Comparison of ENCODE assay signal across 19 cellular contexts in the genomic region with DNA sequence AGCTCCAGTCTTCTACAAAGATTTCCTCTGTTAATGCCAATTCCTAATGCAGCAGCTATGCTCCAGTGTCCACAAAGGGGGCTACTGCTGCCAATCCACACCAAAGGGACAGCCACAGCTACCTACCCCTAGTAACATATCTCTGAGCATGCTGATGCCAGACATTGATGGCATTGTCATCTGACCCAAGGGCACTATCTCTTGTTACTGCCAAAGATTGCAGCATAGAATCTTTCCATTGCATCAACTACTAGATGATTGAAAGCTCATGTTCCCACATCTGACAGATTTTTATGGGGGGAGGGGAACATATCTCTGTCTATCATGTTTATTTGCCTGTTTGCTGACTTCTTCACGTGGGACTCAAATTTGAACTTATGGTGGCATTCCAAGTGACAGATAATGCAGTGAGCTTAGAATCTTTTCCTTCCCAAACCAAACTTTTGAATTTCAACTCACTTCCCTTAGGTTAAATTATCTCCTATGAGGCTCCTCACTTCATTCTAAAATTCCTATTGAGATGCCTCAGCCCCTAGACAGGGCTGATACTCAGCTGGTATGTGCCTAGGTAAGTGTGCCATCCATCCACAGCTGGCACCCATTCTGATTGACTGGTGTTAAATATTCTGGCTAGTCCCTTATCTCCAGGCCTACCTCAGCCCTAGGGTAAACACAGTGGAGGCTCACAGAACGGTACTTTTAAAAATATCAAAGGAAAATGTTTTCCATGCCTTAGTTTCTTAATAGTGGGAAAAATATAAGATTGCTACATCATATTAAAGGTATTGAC.
"Had no signal": no experiment of that assay in that cellular context is flagged by ENCODE, and none has a peak within 500 bp of the region (broad histone marks: within the 10 kb centered on the region; RNA-seq: fewer than 3 reads in every experiment).

No MANE protein-coding gene starts in this region.

- H3K9me3 ChIP-seq: heart left ventricle, ovary, suprapubic skin, thyroid gland had no signal

- ATAC-seq: esophagus mucosa; heart left ventricle; natural killer cell; right cardiac atrium; stimulated activated effector memory CD8-positive, alpha-beta T cell treated with anti-CD3 and anti-CD28 coated beads, Interleukin-12 subunit alpha, Interleukin-12 subunit beta, amount 100 ng/mL, for 72 hours; stimulated activated naive CD8-positive, alpha-beta T cell treated with anti-CD3 and anti-CD28 coated beads, Interleukin-15, Interleukin-2, amounts not matched to agents 100 U/mL and 50 U/mL, for 24 hours had no signal

- H3K27me3 Mint-ChIP-seq: type B pancreatic cell had no signal

- H3K4me1 Mint-ChIP-seq: natural killer cell; stimulated activated effector memory CD8-positive, alpha-beta T cell treated with anti-CD3 and anti-CD28 coated beads, Interleukin-12 subunit alpha, Interleukin-12 subunit beta, amount 100 ng/mL, for 72 hours had no signal

- H3K27me3 ChIP-seq: heart left ventricle, neural progenitor cell, ovary, suprapubic skin, thyroid gland had no signal

- H3K36me3 Mint-ChIP-seq: natural killer cell; neural progenitor cell; stimulated activated effector memory CD8-positive, alpha-beta T cell treated with anti-CD3 and anti-CD28 coated beads, Interleukin-12 subunit alpha, Interleukin-12 subunit beta, amount 100 ng/mL, for 72 hours; type B pancreatic cell had no signal

- H3K27ac Mint-ChIP-seq: natural killer cell; neural progenitor cell; stimulated activated effector memory CD8-positive, alpha-beta T cell treated with anti-CD3 and anti-CD28 coated beads, Interleukin-12 subunit alpha, Interleukin-12 subunit beta, amount 100 ng/mL, for 72 hours; type B pancreatic cell had no signal

- H2AFZ ChIP-seq: neural progenitor cell had no signal

- H3K4me3 Mint-ChIP-seq: natural killer cell; neural progenitor cell; stimulated activated effector memory CD8-positive, alpha-beta T cell treated with anti-CD3 and anti-CD28 coated beads, Interleukin-12 subunit alpha, Interleukin-12 subunit beta, amount 100 ng/mL, for 72 hours; type B pancreatic cell had no signal

- H3K4me2 ChIP-seq: neural progenitor cell had no signal

- H3K4me3 ChIP-seq: heart left ventricle, neural progenitor cell, ovary, suprapubic skin, thyroid gland had no signal

- H3K4me1 ChIP-seq: heart left ventricle, neural progenitor cell had no signal

- H3K9me3 Mint-ChIP-seq: neural progenitor cell; stimulated activated effector memory CD8-positive, alpha-beta T cell treated with anti-CD3 and anti-CD28 coated beads, Interleukin-12 subunit alpha, Interleukin-12 subunit beta, amount 100 ng/mL, for 72 hours; type B pancreatic cell had no signal

- DNase-seq: effector memory CD4-positive, alpha-beta T cell; foreskin melanocyte; heart left ventricle; hippocampal formation; kidney glomerular epithelial cell; mammary epithelial cell; natural killer cell; nucleus accumbens; ovary; right cardiac atrium; stimulated activated CD4-positive, alpha-beta T cell treated with anti-CD3 and anti-CD28 coated beads, Interleukin-4, amount 100 ng/mL, for 1 hour; stimulated activated CD8-positive, alpha-beta memory T cell treated with anti-CD3 and anti-CD28 coated beads, Interleukin-4, amount 100 ng/mL, for 48 hours; stimulated activated naive CD8-positive, alpha-beta T cell treated with anti-CD3 and anti-CD28 coated beads, Interleukin-15, Interleukin-2, amounts not matched to agents 100 U/mL and 50 U/mL, for 24 hours; thyroid gland had no signal

- H3K9ac ChIP-seq: neural progenitor cell had no signal

- H3K36me3 ChIP-seq: heart left ventricle, neural progenitor cell, ovary, suprapubic skin, thyroid gland had no signal

- H3K27ac ChIP-seq: heart left ventricle, neural progenitor cell, ovary, suprapubic skin, thyroid gland had no signal
